In genomic region chr3:184249412-184250166, GRCh38 we compare ENCODE assay signal across 8 cellular contexts. TPM values are rescaled to one million over a fixed set of nuclear protein-coding genes. Genes with fewer than 3 reads are reported as not detected.
A peak's percentile ranks its signal among the peaks of the same experiment; 100 is the strongest.
DNase-seq lines count a peak whose midpoint lies in the region; ATAC-seq and TF ChIP-seq lines count a peak whose summit lies in the region.

TSS of gene EEF1AKMT4 (plus strand) at chr3:184249672. CDS start at chr3:184249695, 23 bp downstream.

- peak within 1 kb of the TSS; percentile 98 for H4K8ac ChIP-seq in trophoblast cell (ENCODE audit: low read depth, low read length)

- H4K91ac ChIP-seq in trophoblast cell (ENCODE audit: low read depth, low read length) = peak within 1 kb of the TSS; percentile 79

- H3K27ac ChIP-seq in SU-DHL-6 (ENCODE audit: low read depth, low read length) (peak within 1 kb of the TSS; percentile 83), trophoblast cell (ENCODE audit: low read depth, low read length) (peak within 1 kb of the TSS; percentile 60)

- H2AFZ ChIP-seq in SU-DHL-6 (ENCODE audit: low read depth, low read length, severe bottlenecking) (peak within 1 kb of the TSS; percentile 98), trophoblast cell (ENCODE audit: insufficient read depth, low read length, poor library complexity) (peak within 1 kb of the TSS; percentile 95)

- no peaks in the 10 kb centered on the region for H3K9me3 Mint-ChIP-seq in activated naive CD8-positive, alpha-beta T cell treated with anti-CD3 and anti-CD28 coated beads, Interleukin-2, amount 50 U/mL, for 24 hours
- no peaks in the 10 kb centered on the region for H3K9me3 Mint-ChIP-seq in type B pancreatic cell

- H3K4ac ChIP-seq in trophoblast cell (ENCODE audit: low read depth, low read length) = peak within 1 kb of the TSS; percentile 77

- intact Hi-C loops in cardiac septum (cut with DNase I) = loop anchor here (1.0 to 5.0 kb wide), 7 partner anchors 50 to 352 kb away; partner anchors contain the start of genes ABCC5, ABCF3, AP2M1 and DVL3

- H3K36me3 ChIP-seq in SU-DHL-6 (ENCODE audit: low read length) (no peaks in the 10 kb centered on the region), trophoblast cell (ENCODE audit: control insufficient read depth in 1 of 2, insufficient read depth in 2 of 2, low read length in 2 of 2) (peaks cover 9 to 11% of the 10 kb centered on the region in 2 experiments)

- peak within 1 kb of the TSS; percentile 61 for H2BK120ac ChIP-seq in trophoblast cell (ENCODE audit: insufficient read depth, low read length, poor library complexity)

- H3K27me3 ChIP-seq in SU-DHL-6 (ENCODE audit: low read length) = no peaks in the 10 kb centered on the region
- H3K27me3 ChIP-seq in trophoblast cell (ENCODE audit: insufficient read depth, low read length) = no peaks in the 10 kb centered on the region

- H3K14ac ChIP-seq in trophoblast cell (ENCODE audit: low read length) = peak within 1 kb of the TSS; percentile 95

- H3K9ac ChIP-seq in SU-DHL-6 (ENCODE audit: low read length) = peak within 1 kb of the TSS; percentile 94
- H3K9ac ChIP-seq in trophoblast cell (ENCODE audit: low read length) = peak within 1 kb of the TSS; percentile 90

- H3K9me3 ChIP-seq in SU-DHL-6 (ENCODE audit: insufficient read depth, low read length) = no peaks in the 10 kb centered on the region
- peaks cover 2% of the 10 kb centered on the region for H3K9me3 ChIP-seq in trophoblast cell (ENCODE audit: insufficient read depth, low read depth, low read length)

- H3K36me3 Mint-ChIP-seq in activated naive CD8-positive, alpha-beta T cell treated with anti-CD3 and anti-CD28 coated beads, Interleukin-2, amount 50 U/mL, for 24 hours (ENCODE audit: low read depth) = peaks cover 16% of the 10 kb centered on the region
- H3K36me3 Mint-ChIP-seq in type B pancreatic cell = peaks cover 3% of the 10 kb centered on the region

- H3K4me1 Mint-ChIP-seq in activated naive CD8-positive, alpha-beta T cell treated with anti-CD3 and anti-CD28 coated beads, Interleukin-2, amount 50 U/mL, for 24 hours = peaks cover 18% of the 10 kb centered on the region
- H3K4me1 Mint-ChIP-seq in type B pancreatic cell (ENCODE audit: unreplicated experiment) = peaks cover 5% of the 10 kb centered on the region

- peak within 1 kb of the TSS; percentile 93 for H4K12ac ChIP-seq in trophoblast cell (ENCODE audit: low read depth, low read length)

- peak within 1 kb of the TSS; percentile 16 for H3K23ac ChIP-seq in trophoblast cell (ENCODE audit: low read length)

- H3F3A ChIP-seq in SU-DHL-6 (ENCODE audit: insufficient read depth) = 0 out of 2 replicates have a peak, but pooled peaks cover 4% of the 10 kb centered on the region

- H2BK5ac ChIP-seq in trophoblast cell (ENCODE audit: low read depth, low read length, poor library complexity) = peak within 1 kb of the TSS; percentile 83

- peak within 1 kb of the TSS; percentile 99 for H3K27ac Mint-ChIP-seq in activated naive CD8-positive, alpha-beta T cell treated with anti-CD3 and anti-CD28 coated beads, Interleukin-2, amount 50 U/mL, for 24 hours
- H3K27ac Mint-ChIP-seq in type B pancreatic cell = peak within 1 kb of the TSS; percentile 95

- no peak within 1 kb of the TSS for H2BK12ac ChIP-seq in trophoblast cell (ENCODE audit: low read length)

- peak; percentile 43 for TF ChIP-seq CTCF in GM12873 (IDR thresholded peaks at IDR 0.05; ENCODE audit: insufficient read depth, low read depth, low read length, missing control alignments)
- TF ChIP-seq CTCF in SU-DHL-6 (IDR thresholded peaks at IDR 0.05; ENCODE audit: insufficient read depth, low read length, poor library complexity, severe bottlenecking) = no peak
- TF ChIP-seq CTCF in type B pancreatic cell (conservative IDR thresholded peaks at IDR 0.05) = peak; percentile 64

- H3K4me3 ChIP-seq in SU-DHL-6 (ENCODE audit: insufficient read depth, low read length, poor library complexity, severe bottlenecking) = peak within 1 kb of the TSS; percentile 97
- H3K4me3 ChIP-seq in trophoblast cell (ENCODE audit: low read depth, low read length) = peak within 1 kb of the TSS; percentile 100

- DNase-seq in NCI-H128 (lab: John Stamatoyannopoulos, UW; ENCODE audit: unreplicated experiment) = peak; percentile 81
- DNase-seq in activated naive CD8-positive, alpha-beta T cell treated with anti-CD3 and anti-CD28 coated beads, Interleukin-2, amount 50 U/mL, for 24 hours = peak; percentile 94
- peak; percentile 95 for DNase-seq in cardiac septum (ENCODE audit: low spot score)
- DNase-seq in trophoblast cell = peak; percentile 99
- peak; percentile 97 for DNase-seq in type B pancreatic cell (ENCODE audit: extremely low spot score, unreplicated experiment)

- H3K4me1 ChIP-seq in trophoblast cell (ENCODE audit: control insufficient read depth in 1 of 2, insufficient read depth in 2 of 2, low read length in 2 of 2) = peaks cover 0 to 4% of the 10 kb centered on the region in 2 experiments

- H3K4me3 Mint-ChIP-seq in activated naive CD8-positive, alpha-beta T cell treated with anti-CD3 and anti-CD28 coated beads, Interleukin-2, amount 50 U/mL, for 24 hours = peak within 1 kb of the TSS; percentile 94
- H3K4me3 Mint-ChIP-seq in type B pancreatic cell = peak within 1 kb of the TSS; percentile 98

- peak within 1 kb of the TSS; percentile 93 for H3K18ac ChIP-seq in trophoblast cell (ENCODE audit: low read length)

- H3K4me2 ChIP-seq in SU-DHL-6 (ENCODE audit: low read depth, low read length, poor library complexity, severe bottlenecking) (peak within 1 kb of the TSS; percentile 82), trophoblast cell (ENCODE audit: low read length) (peak within 1 kb of the TSS; percentile 92)

- no peaks in the 10 kb centered on the region for H3K27me3 Mint-ChIP-seq in activated naive CD8-positive, alpha-beta T cell treated with anti-CD3 and anti-CD28 coated beads, Interleukin-2, amount 50 U/mL, for 24 hours
- no peaks in the 10 kb centered on the region for H3K27me3 Mint-ChIP-seq in type B pancreatic cell

- ATAC-seq in HG02759 (IDR thresholded peaks at IDR 0.05; ENCODE audit: unreplicated experiment) = peak; percentile 90
- ATAC-seq in activated naive CD8-positive, alpha-beta T cell treated with anti-CD3 and anti-CD28 coated beads, Interleukin-2, amount 50 U/mL, for 24 hours = peak; percentile 93

- peaks cover 22% of the 10 kb centered on the region for H3K79me2 ChIP-seq in SU-DHL-6 (ENCODE audit: insufficient read depth, low read length)
- H3K79me2 ChIP-seq in trophoblast cell (ENCODE audit: control insufficient read depth, insufficient read depth, low read length, poor library complexity) = peaks cover 10% of the 10 kb centered on the region

- peaks cover 13% of the 10 kb centered on the region for H3K79me1 ChIP-seq in trophoblast cell (ENCODE audit: low read length)

- no CpG with 5 or more reads among the region's 54 CpGs for WGBS in trophoblast cell (ENCODE audit: extremely low coverage, insufficient coverage, insufficient read length)

- no peaks in the 10 kb centered on the region for H4K20me1 ChIP-seq in SU-DHL-6 (ENCODE audit: low read depth, low read length)

- no peak within 1 kb of the TSS for H2AK5ac ChIP-seq in trophoblast cell (ENCODE audit: low read length)

- no peaks in the 10 kb centered on the region for H3K9me2 ChIP-seq in SU-DHL-6 (replicated peaks; ENCODE audit: insufficient read depth, low read length)

RNA-seq across cellular contexts. Expression of gene EEF1AKMT4, which starts in this region (rescaled TPM):
- 1.5 TPM for total RNA-seq in cardiac septum
- 6.1 and 6.2 TPM in 2 replicates for polyA plus RNA-seq in trophoblast cell (2013)
- total RNA-seq in type B pancreatic cell (ENCODE audit: low replicate concordance) = 6.4 and 10.2 TPM in 2 replicates

Comparison
In these comparisons a context has a peak if more than half of its experiments do, and no peak if none do; other contexts are left out.
1. Peak in every context shown above with its lines: DNase-seq, ATAC-seq, H3K4me3 ChIP-seq and H3K27ac ChIP-seq.